ENCODE assay signal across 17 cellular contexts in the genomic region with DNA sequence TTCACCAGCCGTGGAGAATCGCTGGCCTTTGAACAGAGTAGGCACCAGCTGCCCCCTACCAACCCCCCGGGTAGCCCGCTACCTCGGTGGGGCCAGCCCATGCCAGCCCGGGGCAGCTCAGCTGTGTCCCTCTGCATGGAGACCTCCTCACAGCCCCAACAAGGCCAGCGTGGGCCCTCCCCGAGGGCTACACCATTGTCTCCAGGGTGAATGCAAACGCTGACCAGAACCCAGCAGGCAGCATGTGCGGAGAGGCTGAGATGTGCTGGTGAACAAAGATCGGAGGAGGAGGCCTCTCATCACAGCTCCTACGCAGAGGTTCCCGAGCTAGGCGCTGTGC. TPM values are rescaled to one million over a fixed set of nuclear protein-coding genes. Genes with fewer than 3 reads are reported as not detected.
"Had no signal": no experiment of that assay in that cellular context is flagged by ENCODE, and none has a peak within 500 bp of the region (broad histone marks: within the 10 kb centered on the region; RNA-seq: fewer than 3 reads in every experiment).

No MANE protein-coding gene starts in this region.

- H3K4me1 ChIP-seq: prostate gland had no signal

- H3K4me3 ChIP-seq: lung, prostate gland, upper lobe of right lung had no signal

- H3K27ac ChIP-seq: esophagus squamous epithelium, prostate gland, upper lobe of right lung had no signal

- H3K36me3 ChIP-seq: esophagus squamous epithelium, prostate gland, upper lobe of right lung had no signal

- H3K9me3 ChIP-seq: esophagus squamous epithelium, prostate gland, upper lobe of right lung had no signal

- DNase-seq: activated CD4-positive, alpha-beta T cell treated with anti-CD3 and anti-CD28 coated beads, Interleukin-2, amount 50 U/mL, for 4 hours; activated CD8-positive, alpha-beta memory T cell treated with anti-CD3 and anti-CD28 coated beads, Interleukin-2, amount 10 ng/mL, durations not matched to agents 7 days and 5 days; activated gamma-delta T cell; activated T-cell treated with anti-CD3 and anti-CD28 coated beads, Interleukin-2, amount 50 U/mL, for 24 hours; amygdala; esophagus squamous epithelium; foreskin fibroblast; natural killer cell; occipital lobe; stimulated activated CD4-positive, alpha-beta T cell treated with anti-CD3 and anti-CD28 coated beads, Interleukin-12 subunit alpha, Interleukin-12 subunit beta, amount 100 ng/mL, for 4 hours; stimulated activated naive CD4-positive, alpha-beta T cell treated with Interleukin-2 at 50 U/mL for 16 hours; upper lobe of right lung had no signal

RNA-seq across cellular contexts. Expression of gene LMX1B, which starts 51.9 kb away (rescaled TPM):
- total RNA-seq: activated CD8-positive, alpha-beta memory T cell treated with anti-CD3 and anti-CD28 coated beads, Interleukin-2, amount 10 ng/mL, durations not matched to agents 7 days and 5 days; mononuclear cell; natural killer cell; occipital lobe; T-helper 2 cell treated with Interferon-gamma antibody and Interleukin-4, amounts not matched to agents 100 ng/mL and 5 ng/mL, for 36 hours; temporal lobe had no signal
